17 cellular contexts compared by ENCODE assay signal in the genomic region with DNA sequence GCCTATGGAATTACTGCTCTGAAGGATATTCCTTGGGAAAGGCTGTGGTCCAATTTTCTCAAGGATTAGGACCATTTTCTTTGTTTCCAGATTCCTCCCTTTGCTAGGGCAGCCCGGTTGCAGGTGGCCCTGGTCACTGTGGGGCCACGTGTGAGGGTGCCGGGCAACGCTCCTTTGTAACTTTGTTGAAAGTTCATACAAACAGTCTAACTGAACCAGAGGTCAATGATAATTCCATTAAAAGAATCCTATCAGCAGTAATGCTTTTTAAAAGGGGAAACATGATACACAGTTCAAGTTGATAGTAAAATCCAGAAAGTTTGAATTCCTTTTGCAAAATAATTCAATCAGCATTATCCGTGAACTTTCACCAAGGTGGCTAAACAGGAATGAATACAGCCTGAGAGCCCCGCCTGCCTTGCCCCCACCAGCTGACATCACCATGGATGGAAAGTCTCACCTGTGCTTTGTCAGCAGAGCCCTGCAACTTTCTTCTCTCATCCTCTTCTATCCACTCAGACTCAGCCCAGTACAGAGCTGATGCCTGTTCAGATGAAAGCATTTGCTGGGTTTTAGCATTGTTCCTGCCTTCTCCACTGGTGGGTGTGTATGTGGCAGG.
"Had no signal": no experiment of that assay in that cellular context is flagged by ENCODE, and none has a peak within 500 bp of the region (broad histone marks: within the 10 kb centered on the region; RNA-seq: fewer than 3 reads in every experiment).

No MANE protein-coding gene starts in this region.

- H3K9me3 Mint-ChIP-seq: immature natural killer cell, nephron progenitor cell had no signal

- ATAC-seq: esophagus mucosa; left cardiac atrium; naive thymus-derived CD4-positive, alpha-beta T cell; sciatic nerve had no signal

- DNase-seq: effector memory CD4-positive, alpha-beta T cell; glutamatergic neuron; immature natural killer cell; left cardiac atrium; mammary epithelial cell; naive thymus-derived CD4-positive, alpha-beta T cell; nephron progenitor cell; posterior cingulate gyrus; stimulated activated CD4-positive, alpha-beta T cell treated with anti-CD3 and anti-CD28 coated beads, Interleukin-2, amount 100 ng/mL, for 24 hours; stimulated activated naive CD4-positive, alpha-beta T cell; uterus had no signal

- H3K4me3 ChIP-seq: upper lobe of left lung, uterus had no signal

- FAIRE-seq: endometrium, frontal cortex, keratinocyte had no signal

- H3K27me3 ChIP-seq: upper lobe of left lung, uterus had no signal

- H3K4me1 ChIP-seq: upper lobe of left lung, uterus had no signal

- H3K36me3 ChIP-seq: upper lobe of left lung, uterus had no signal

- H3K9me3 ChIP-seq: upper lobe of left lung, uterus had no signal

- H3K4me1 Mint-ChIP-seq: immature natural killer cell had no signal

- H3K27ac ChIP-seq: upper lobe of left lung, uterus had no signal

- H3K4me3 Mint-ChIP-seq: immature natural killer cell; naive thymus-derived CD4-positive, alpha-beta T cell; nephron progenitor cell had no signal

- H3K27ac Mint-ChIP-seq: immature natural killer cell; naive thymus-derived CD4-positive, alpha-beta T cell; nephron progenitor cell had no signal

- H3K36me3 Mint-ChIP-seq: immature natural killer cell; naive thymus-derived CD4-positive, alpha-beta T cell had no signal
